ENCODE assay signal across 8 cellular contexts in the genomic region with DNA sequence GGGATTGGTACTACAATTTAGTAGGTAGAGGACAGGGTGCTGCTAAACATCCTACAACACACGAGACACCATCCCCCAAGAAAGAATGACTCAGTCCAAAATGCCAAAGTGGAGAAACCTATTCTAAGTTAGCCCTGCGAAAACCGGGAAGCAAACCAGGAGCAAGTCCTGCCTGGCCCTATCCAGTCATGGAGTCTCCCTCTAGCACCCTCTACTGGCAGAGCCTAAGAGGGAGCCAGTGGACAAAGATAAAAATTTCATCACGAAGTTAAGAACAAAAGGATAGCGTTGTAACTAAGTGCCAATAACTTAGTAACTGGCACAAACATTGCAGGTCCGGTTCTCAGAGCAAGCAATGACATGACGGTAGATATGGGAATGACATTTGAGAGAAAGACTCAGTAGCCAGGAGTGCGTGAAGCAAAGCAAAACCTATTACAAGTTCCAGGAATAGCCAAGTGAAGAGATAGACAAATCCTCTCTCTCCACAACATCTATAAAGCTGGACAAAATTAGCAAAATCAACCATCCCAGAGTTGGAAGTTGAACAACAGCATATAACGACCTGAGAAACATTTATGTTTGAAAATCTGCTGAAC.
DNase-seq lines count a peak whose midpoint lies in the region; ATAC-seq and TF ChIP-seq lines count a peak whose summit lies in the region.

No MANE protein-coding gene starts in this region.

- H3K27ac ChIP-seq in WERI-Rb-1 = no peak overlapping the region

- H3K27me3 ChIP-seq in WERI-Rb-1 (ENCODE audit: insufficient read depth, low read depth, severe bottlenecking) = no peaks in the 10 kb centered on the region

- H3K9me3 ChIP-seq in WERI-Rb-1 (ENCODE audit: severe bottlenecking) = no peaks in the 10 kb centered on the region

- ATAC-seq in GM18909 (IDR thresholded peaks at IDR 0.05; ENCODE audit: poor library complexity, unreplicated experiment) = peak; percentile 61
- no peak for ATAC-seq in HG03520 (IDR thresholded peaks at IDR 0.05; ENCODE audit: unreplicated experiment)
- ATAC-seq in activated CD4-positive, CD25-positive, alpha-beta regulatory T cell treated with anti-CD3 and anti-CD28 coated beads, Interleukin-2, amount 50 U/mL, for 24 hours = no peak

- no peak overlapping the region for H3K4me3 ChIP-seq in WERI-Rb-1 (ENCODE audit: low read depth, low read length)

- DNase-seq in Ammon's horn (ENCODE audit: low spot score) (peak; percentile 80), NCI-H2081 (lab: John Stamatoyannopoulos, UW) (peak; percentile 70 to 77), WERI-Rb-1 (peak; percentile 65), head of caudate nucleus (peak in 41 of 42 donors; percentile 10 to 84 (median 59)), posterior cingulate gyrus (peak in 7 of 10 donors; percentile 14 to 85 (median 54))

- no peaks in the 10 kb centered on the region for H3K36me3 ChIP-seq in WERI-Rb-1

- intact Hi-C loops in head of caudate nucleus (cut with DNase I) (loop anchor here (10.0 kb wide), 1 partner anchor 1328 kb away; no protein-coding TSS in a partner anchor), posterior cingulate gyrus (cut with DNase I) (loop anchor here (5.0 kb wide), 1 partner anchor 1331 kb away; no protein-coding TSS in a partner anchor)

- TF ChIP-seq CTCF in WERI-Rb-1 (IDR thresholded peaks at IDR 0.05; ENCODE audit: low read depth, low read length) = peak; percentile 82
